In genomic region chr13:111518161-111518791, GRCh38 we compare ENCODE assay signal across 14 cellular contexts.
DNase-seq lines count a peak whose midpoint lies in the region; ATAC-seq and TF ChIP-seq lines count a peak whose summit lies in the region.
"Had no signal": no experiment of that assay in that cellular context is flagged by ENCODE, and none has a peak within 500 bp of the region (broad histone marks: within the 10 kb centered on the region; RNA-seq: fewer than 3 reads in every experiment).

No MANE protein-coding gene starts in this region.

- H3K27me3 Mint-ChIP-seq in osteocyte (ENCODE audit: unreplicated experiment), result no peaks in the 10 kb centered on the region
- H3K27me3 Mint-ChIP-seq: activated CD4-positive, alpha-beta T cell treated with anti-CD3 and anti-CD28 coated beads, Interleukin-2, amount 10 ng/mL, durations not matched to agents 24 days and 14 days had no signal

- DNase-seq in NCI-H146 (lab: John Stamatoyannopoulos, UW) (peak; percentile 72), SHP77 treated with DMSO at 0.1 percent for 48 hours (lab: John Stamatoyannopoulos, UW) (peak; percentile 22), osteocyte (ENCODE audit: extremely low spot score, unreplicated experiment) (peak; percentile 56)
- DNase-seq: activated CD4-positive, alpha-beta T cell treated with anti-CD3 and anti-CD28 coated beads, Interleukin-2, amount 10 ng/mL, durations not matched to agents 24 days and 14 days; lower lobe of right lung; NCI-H187 treated with DMSO at 0.1 percent for 48 hours; nephron progenitor cell had no signal

- ATAC-seq in HG03442 (IDR thresholded peaks at IDR 0.05; ENCODE audit: unreplicated experiment) (no peak), HG02759 (IDR thresholded peaks at IDR 0.05; ENCODE audit: unreplicated experiment) (no peak), GM21529 (IDR thresholded peaks at IDR 0.05; ENCODE audit: unreplicated experiment) (no peak)
- ATAC-seq: CD8-positive, alpha-beta T cell; lower lobe of right lung had no signal

- no peak overlapping the region for H3K4me3 ChIP-seq in GM12875 (ENCODE audit: low read depth, low read length)
- H3K4me3 ChIP-seq: coronary artery, lower lobe of right lung, skin epidermis had no signal

- H3K9me3 Mint-ChIP-seq in osteocyte (ENCODE audit: unreplicated experiment), result no peaks in the 10 kb centered on the region
- H3K9me3 Mint-ChIP-seq: activated CD4-positive, alpha-beta T cell treated with anti-CD3 and anti-CD28 coated beads, Interleukin-2, amount 10 ng/mL, durations not matched to agents 24 days and 14 days; CD8-positive, alpha-beta T cell; nephron progenitor cell had no signal

- H3K4me1 Mint-ChIP-seq in osteocyte (ENCODE audit: unreplicated experiment), result no peaks in the 10 kb centered on the region
- H3K4me1 Mint-ChIP-seq: activated CD4-positive, alpha-beta T cell treated with anti-CD3 and anti-CD28 coated beads, Interleukin-2, amount 10 ng/mL, durations not matched to agents 24 days and 14 days had no signal

- H3K27ac Mint-ChIP-seq in osteocyte (ENCODE audit: unreplicated experiment), result no peak overlapping the region
- H3K27ac Mint-ChIP-seq: activated CD4-positive, alpha-beta T cell treated with anti-CD3 and anti-CD28 coated beads, Interleukin-2, amount 10 ng/mL, durations not matched to agents 24 days and 14 days; CD8-positive, alpha-beta T cell; nephron progenitor cell had no signal

- no peaks in the 10 kb centered on the region for H3K36me3 Mint-ChIP-seq in osteocyte (ENCODE audit: unreplicated experiment)
- H3K36me3 Mint-ChIP-seq: CD8-positive, alpha-beta T cell had no signal

- H3K4me3 Mint-ChIP-seq in osteocyte (ENCODE audit: unreplicated experiment), result no peak overlapping the region
- H3K4me3 Mint-ChIP-seq: activated CD4-positive, alpha-beta T cell treated with anti-CD3 and anti-CD28 coated beads, Interleukin-2, amount 10 ng/mL, durations not matched to agents 24 days and 14 days; CD8-positive, alpha-beta T cell; nephron progenitor cell had no signal

- TF ChIP-seq CTCF in GM12875 (IDR thresholded peaks at IDR 0.05; ENCODE audit: borderline replicate concordance, insufficient read depth, low read depth, low read length) (peak; percentile 7; the same call in 1 of the 2 replicates), osteocyte (IDR thresholded peaks at IDR 0.05) (no peak)

Comparison
In these comparisons a context has a peak if more than half of its experiments do, and no peak if none do; other contexts are left out.
1. DNase-seq: peak in every context shown above with its lines; median percentile 72 in NCI-H146; 56 in osteocyte; 22 in SHP77 treated with DMSO at 0.1 percent for 48 hours.